In genomic region chr2:28392297-28393114, GRCh38 we compare ENCODE assay signal across 8 cellular contexts.
A peak's percentile ranks its signal among the peaks of the same experiment; 100 is the strongest.
DNase-seq lines count a peak whose midpoint lies in the region; ATAC-seq, FAIRE-seq and TF ChIP-seq lines count a peak whose summit lies in the region.

FOSL2 (plus strand) TSS chr2:28392858; CDS start chr2:28393721, 863 bp downstream.

- H3K4me3 ChIP-seq in fibroblast of pulmonary artery (replicated peaks; ENCODE audit: low read depth, low read length), result peak within 1 kb of the TSS; percentile 99

- H3K36me3 Mint-ChIP-seq in nephron (ENCODE audit: low read depth), result no peaks in the 10 kb centered on the region

- peak; percentile 83 for ATAC-seq in stimulated activated naive CD8-positive, alpha-beta T cell treated with anti-CD3 and anti-CD28 coated beads, Interleukin-15, amount 100 ng/mL, for 72 hours

- peak within 1 kb of the TSS; percentile 96 to 98 (median 96) for H3K27ac Mint-ChIP-seq in nephron
- peak within 1 kb of the TSS; percentile 90 to 94 for H3K27ac Mint-ChIP-seq in stimulated activated naive CD8-positive, alpha-beta T cell treated with anti-CD3 and anti-CD28 coated beads, Interleukin-15, amount 100 ng/mL, for 72 hours

- H3K9me3 Mint-ChIP-seq in nephron, result no peaks in the 10 kb centered on the region
- no peaks in the 10 kb centered on the region for H3K9me3 Mint-ChIP-seq in stimulated activated naive CD8-positive, alpha-beta T cell treated with anti-CD3 and anti-CD28 coated beads, Interleukin-15, amount 100 ng/mL, for 72 hours

- peak within 1 kb of the TSS; percentile 90 to 95 (median 91) for H3K4me3 Mint-ChIP-seq in nephron
- peak within 1 kb of the TSS; percentile 88 to 91 for H3K4me3 Mint-ChIP-seq in stimulated activated naive CD8-positive, alpha-beta T cell treated with anti-CD3 and anti-CD28 coated beads, Interleukin-15, amount 100 ng/mL, for 72 hours

- H3K27me3 Mint-ChIP-seq in nephron (ENCODE audit: low read depth), result peaks cover 4% of the 10 kb centered on the region
- no peaks in the 10 kb centered on the region for H3K27me3 Mint-ChIP-seq in stimulated activated naive CD8-positive, alpha-beta T cell treated with anti-CD3 and anti-CD28 coated beads, Interleukin-15, amount 100 ng/mL, for 72 hours

- peak; percentile 87 for TF ChIP-seq POLR2A in H54 (IDR thresholded peaks at IDR 0.05; ENCODE audit: low read depth, low read length)
- TF ChIP-seq POLR2A in Raji (IDR thresholded peaks at IDR 0.05; ENCODE audit: insufficient read depth, low read depth, low read length), result peak; percentile 80

- TF ChIP-seq CTCF in fibroblast of pulmonary artery (IDR thresholded peaks at IDR 0.05; ENCODE audit: low read length, missing control alignments), result no peak
- peak in 1 of 3 experiments; percentile 15 for TF ChIP-seq CTCF in nephron (IDR thresholded peaks at IDR 0.05; ENCODE audit: unreplicated experiment in 3 of 3)

- FAIRE-seq in H54 (lab: Jason Lieb, UNC), result no peak

- DNase-seq in EL, result peak; percentile 100
- peak; percentile 91 for DNase-seq in H54 (ENCODE audit: insufficient read length, low spot score)
- peak; percentile 96 for DNase-seq in LoVo (ENCODE audit: low spot score)
- peak; percentile 90 for DNase-seq in activated T-helper 9 cell treated with anti-CD3 and anti-CD28 coated beads, Interleukin-2, amount 50 U/mL, for 16 hours (ENCODE audit: low read depth)
- peak; percentile 100 for DNase-seq in fibroblast of pulmonary artery (ENCODE audit: low read depth)
- peak; percentile 95 to 97 for DNase-seq in stimulated activated naive CD8-positive, alpha-beta T cell treated with anti-CD3 and anti-CD28 coated beads, Interleukin-15, amount 100 ng/mL, for 72 hours

- H3K4me1 Mint-ChIP-seq in nephron, result peaks cover 17% of the 10 kb centered on the region
- H3K4me1 Mint-ChIP-seq in stimulated activated naive CD8-positive, alpha-beta T cell treated with anti-CD3 and anti-CD28 coated beads, Interleukin-15, amount 100 ng/mL, for 72 hours, result peaks cover 32% of the 10 kb centered on the region

Comparison
In these comparisons a context has a peak if more than half of its experiments do, and no peak if none do; other contexts are left out.
1. Peak in every context shown above with its lines: DNase-seq, ATAC-seq and H3K4me3 ChIP-seq.